ENCODE assay signal across 27 cellular contexts in genomic region chr22:48896766-48897637, GRCh38.
DNase-seq lines count a peak whose midpoint lies in the region; TF ChIP-seq lines count a peak whose summit lies in the region.
"Had no signal": no experiment of that assay in that cellular context is flagged by ENCODE, and none has a peak within 500 bp of the region (broad histone marks: within the 10 kb centered on the region; RNA-seq: fewer than 3 reads in every experiment).

No MANE protein-coding gene starts in this region.

- no peak overlapping the region for H4K8ac ChIP-seq in mesendoderm (ENCODE audit: low read depth, low read length)

- H3K4me3 ChIP-seq in mesendoderm (ENCODE audit: low read length) (no peak overlapping the region), vagina (no peak overlapping the region)
- H3K4me3 ChIP-seq: BLaER1, breast epithelium, coronary artery, gastrocnemius medialis, hepatocyte, left lung, mucosa of descending colon, upper lobe of left lung had no signal

- H3K4me1 ChIP-seq in mesendoderm (ENCODE audit: control insufficient read depth, low read depth, low read length) (no peaks in the 10 kb centered on the region), vagina (no peaks in the 10 kb centered on the region)
- H3K4me1 ChIP-seq: BLaER1, breast epithelium, Caco-2, gastrocnemius medialis, left lung, upper lobe of left lung had no signal

- H3K4me2 ChIP-seq in mesendoderm (ENCODE audit: low read length): no peak overlapping the region
- H3K4me2 ChIP-seq: BLaER1, hepatocyte had no signal

- H3K9me3 Mint-ChIP-seq in activated naive CD4-positive, alpha-beta T cell treated with anti-CD3 and anti-CD28 coated beads, Interleukin-2, amount 50 U/mL, for 24 hours: no peaks in the 10 kb centered on the region
- H3K9me3 Mint-ChIP-seq: activated B cell treated with CpG ODN at 0.5 μM for 24 hours, nephron had no signal

- H4K5ac ChIP-seq in mesendoderm (ENCODE audit: low read length): no peak overlapping the region

- no peak for TF ChIP-seq CTCF in vagina (IDR thresholded peaks at IDR 0.05)

- H3K79me2 ChIP-seq in mesendoderm (ENCODE audit: control insufficient read depth, insufficient read depth, low read length): no peaks in the 10 kb centered on the region
- H3K79me2 ChIP-seq: hepatocyte had no signal

- no peak for DNase-seq in activated naive CD4-positive, alpha-beta T cell treated with Interleukin-2 at 50 U/mL for 16 hours
- DNase-seq in NCI-H446 (lab: John Stamatoyannopoulos, UW) (peak; percentile 26 to 53), mesendoderm (no peak), vagina (ENCODE audit: extremely low spot score in 2 of 2) (peak; percentile 22 to 81), EL (no peak), T1000 (lab: John Stamatoyannopoulos, UW) (no peak)
- no peak for DNase-seq in stimulated activated CD4-positive, alpha-beta T cell treated with anti-CD3 and anti-CD28 coated beads, Interleukin-4, amount 100 ng/mL, for 24 hours
- DNase-seq: ACHN; activated B cell treated with CpG ODN at 0.5 μM for 24 hours; activated CD4-positive, alpha-beta T cell treated with anti-CD3 and anti-CD28 coated beads, Interleukin-2, amount 50 U/mL, for 4 hours; amniotic stem cell; Caco-2; gastrocnemius medialis; mucosa of descending colon; NCI-H1092 treated with DMSO at 0.1 percent for 48 hours; NCI-H524; NK-92 treated with Interleukin-12 subunit alpha and Interleukin-12 subunit beta, amount 100 ng/mL, for 24 hours; SHP77 treated with DMSO at 0.1 percent for 48 hours; T-helper 9 cell had no signal

- H3K4me1 Mint-ChIP-seq in activated naive CD4-positive, alpha-beta T cell treated with anti-CD3 and anti-CD28 coated beads, Interleukin-2, amount 50 U/mL, for 24 hours: no peaks in the 10 kb centered on the region
- H3K4me1 Mint-ChIP-seq: activated B cell treated with CpG ODN at 0.5 μM for 24 hours, nephron had no signal

- H2BK5ac ChIP-seq in mesendoderm (ENCODE audit: low read length): no peak overlapping the region

- no peaks in the 10 kb centered on the region for H3K36me3 ChIP-seq in mesendoderm (ENCODE audit: control insufficient read depth, insufficient read depth, low read length)
- H3K36me3 ChIP-seq in vagina: no peaks in the 10 kb centered on the region
- H3K36me3 ChIP-seq: BLaER1, breast epithelium, gastrocnemius medialis, left lung, upper lobe of left lung had no signal

- H2AK5ac ChIP-seq in mesendoderm (ENCODE audit: low read length): no peak overlapping the region

- H2BK120ac ChIP-seq in mesendoderm (ENCODE audit: low read depth, low read length): no peak overlapping the region

- H3K23ac ChIP-seq in mesendoderm (ENCODE audit: low read length): peak overlapping the region; percentile 66

- no peaks in the 10 kb centered on the region for H3K27me3 ChIP-seq in mesendoderm (ENCODE audit: insufficient read depth, low read length, poor library complexity)
- no peaks in the 10 kb centered on the region for H3K27me3 ChIP-seq in vagina
- H3K27me3 ChIP-seq: gastrocnemius medialis, hepatocyte, upper lobe of left lung had no signal

- no peak overlapping the region for H3K27ac ChIP-seq in mesendoderm (ENCODE audit: low read depth, low read length)
- no peak overlapping the region for H3K27ac ChIP-seq in vagina
- H3K27ac ChIP-seq: BLaER1, breast epithelium, coronary artery, gastrocnemius medialis, hepatocyte, left lung, upper lobe of left lung had no signal

- no peaks in the 10 kb centered on the region for H3K36me3 Mint-ChIP-seq in activated naive CD4-positive, alpha-beta T cell treated with anti-CD3 and anti-CD28 coated beads, Interleukin-2, amount 50 U/mL, for 24 hours

- TF ChIP-seq POLR2A in vagina (IDR thresholded peaks at IDR 0.05): no peak

- no peak overlapping the region for H3K18ac ChIP-seq in mesendoderm (ENCODE audit: low read length)

- H3K56ac ChIP-seq in mesendoderm (ENCODE audit: low read length): no peak overlapping the region

- peaks cover 7% of the 10 kb centered on the region for H3K27me3 Mint-ChIP-seq in activated naive CD4-positive, alpha-beta T cell treated with anti-CD3 and anti-CD28 coated beads, Interleukin-2, amount 50 U/mL, for 24 hours
- H3K27me3 Mint-ChIP-seq: activated B cell treated with CpG ODN at 0.5 μM for 24 hours had no signal

- intact Hi-C loops in vagina (cut with DNase I): no loop called here

- no peaks in the 10 kb centered on the region for H3K79me1 ChIP-seq in mesendoderm (ENCODE audit: low read length)

- no peak overlapping the region for H3K9ac ChIP-seq in mesendoderm (ENCODE audit: low read length)
- H3K9ac ChIP-seq: BLaER1 had no signal

- peak overlapping the region; percentile 15 for H3K27ac Mint-ChIP-seq in activated naive CD4-positive, alpha-beta T cell treated with anti-CD3 and anti-CD28 coated beads, Interleukin-2, amount 50 U/mL, for 24 hours
- H3K27ac Mint-ChIP-seq: activated B cell treated with CpG ODN at 0.5 μM for 24 hours, nephron had no signal

- H3K4ac ChIP-seq in mesendoderm (ENCODE audit: low read depth, low read length): no peak overlapping the region

- H3K9me3 ChIP-seq in vagina: no peaks in the 10 kb centered on the region
- H3K9me3 ChIP-seq: Caco-2, gastrocnemius medialis, left lung, mucosa of descending colon, upper lobe of left lung had no signal

- no CpG with 5 or more reads among the region's 33 CpGs for WGBS in mesendoderm (ENCODE audit: extremely low coverage, insufficient coverage, low lambda C conversion rate)

- H2BK15ac ChIP-seq in mesendoderm (replicated peaks; ENCODE audit: low read depth): no peak overlapping the region

- H3K4me3 Mint-ChIP-seq in activated naive CD4-positive, alpha-beta T cell treated with anti-CD3 and anti-CD28 coated beads, Interleukin-2, amount 50 U/mL, for 24 hours: no peak overlapping the region
- H3K4me3 Mint-ChIP-seq: activated B cell treated with CpG ODN at 0.5 μM for 24 hours, nephron had no signal

Comparison
In these comparisons a context has a peak if more than half of its experiments do, and no peak if none do; other contexts are left out.
1. DNase-seq: peak in NCI-H446 (2 of 2) and vagina (2 of 2); none in activated naive CD4-positive, alpha-beta T cell treated with Interleukin-2 at 50 U/mL for 16 hours (single experiment), mesendoderm (single experiment), EL (single experiment), T1000 (single experiment) and stimulated activated CD4-positive, alpha-beta T cell treated with anti-CD3 and anti-CD28 coated beads, Interleukin-4, amount 100 ng/mL, for 24 hours (single experiment).